In the genomic region with DNA sequence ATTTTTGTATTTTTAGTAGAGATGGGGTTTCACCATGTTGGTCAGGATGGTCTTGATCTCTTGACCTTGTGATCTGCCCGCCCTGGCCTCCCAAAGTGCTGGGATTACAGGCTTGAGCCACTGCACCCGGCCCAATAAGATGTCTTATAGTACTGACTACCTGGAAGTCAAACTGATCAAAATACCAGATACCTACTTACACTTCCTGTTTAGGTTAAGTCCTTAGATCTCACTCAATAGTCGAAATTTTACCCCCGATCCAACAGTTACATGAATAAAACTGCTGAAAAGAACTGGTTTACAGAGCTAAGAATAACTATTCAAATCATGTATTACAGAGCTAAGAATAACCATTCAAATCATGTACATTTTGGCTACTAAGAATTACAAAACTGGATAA, we compare ENCODE assay signal across 7 cellular contexts. TPM values are rescaled to one million over a fixed set of nuclear protein-coding genes. Genes with fewer than 3 reads are reported as not detected.
DNase-seq lines count a peak whose midpoint lies in the region; ATAC-seq lines count a peak whose summit lies in the region.
"Not testable (repeated sequence)": the region's sequence is repeated elsewhere in the genome, so short reads cannot be mapped to it uniquely, and the experiment has no call there.

No MANE protein-coding gene starts in this region.

- H3K27me3 Mint-ChIP-seq in CD8-positive, alpha-beta memory T cell; T-helper 17 cell; activated CD4-positive, alpha-beta memory T cell treated with anti-CD3 and anti-CD28 coated beads, Interleukin-2, amount 10 ng/mL, durations not matched to agents 7 days and 5 days; activated T-helper 17 cell treated with anti-CD3 and anti-CD28 coated beads, Interleukin-2, amount 50 U/mL, for 72 hours; activated naive CD8-positive, alpha-beta T cell treated with anti-CD3 and anti-CD28 coated beads, Interleukin-2, amount 10 ng/mL, durations not matched to agents 7 days and 5 days: not testable (repeated sequence)

- ATAC-seq in T-helper 17 cell; activated T-helper 17 cell treated with anti-CD3 and anti-CD28 coated beads, Interleukin-2, amount 50 U/mL, for 72 hours (replicated peaks); stimulated activated effector memory CD8-positive, alpha-beta T cell treated with anti-CD3 and anti-CD28 coated beads, Interleukin-12 subunit alpha, Interleukin-12 subunit beta, amount 100 ng/mL, for 72 hours: not testable (repeated sequence)
- peak; percentile 45 for ATAC-seq in activated naive CD8-positive, alpha-beta T cell treated with anti-CD3 and anti-CD28 coated beads, Interleukin-2, amount 10 ng/mL, durations not matched to agents 7 days and 5 days (ENCODE audit: low read depth)

- not testable (repeated sequence) for H3K4me1 ChIP-seq in CD8-positive, alpha-beta memory T cell (ENCODE audit: insufficient read depth, low read length)

- not testable (repeated sequence) for DNase-seq in CD8-positive, alpha-beta memory T cell; T-helper 17 cell; activated CD4-positive, alpha-beta memory T cell treated with anti-CD3 and anti-CD28 coated beads, Interleukin-2, amount 10 ng/mL, durations not matched to agents 7 days and 5 days; activated naive CD8-positive, alpha-beta T cell treated with anti-CD3 and anti-CD28 coated beads, Interleukin-2, amount 10 ng/mL, durations not matched to agents 7 days and 5 days; stimulated activated effector memory CD8-positive, alpha-beta T cell treated with anti-CD3 and anti-CD28 coated beads, Interleukin-12 subunit alpha, Interleukin-12 subunit beta, amount 100 ng/mL, for 72 hours (ENCODE audit: low spot score in 2 of 2)
- DNase-seq in Jurkat, Clone E6-1 (ENCODE audit: low read depth, low spot score): peak; percentile 10

- peaks cover 23 to 65% (median 27%) of the 10 kb centered on the region in 3 donors for H3K36me3 Mint-ChIP-seq in CD8-positive, alpha-beta memory T cell
- H3K36me3 Mint-ChIP-seq in T-helper 17 cell (ENCODE audit: low read depth): not testable (repeated sequence)
- peaks cover 49% of the 10 kb centered on the region for H3K36me3 Mint-ChIP-seq in activated CD4-positive, alpha-beta memory T cell treated with anti-CD3 and anti-CD28 coated beads, Interleukin-2, amount 10 ng/mL, durations not matched to agents 7 days and 5 days (ENCODE audit: low read depth)
- H3K36me3 Mint-ChIP-seq in activated T-helper 17 cell treated with anti-CD3 and anti-CD28 coated beads, Interleukin-2, amount 50 U/mL, for 72 hours (ENCODE audit: low read depth): peaks cover 70% of the 10 kb centered on the region
- peaks cover 39% of the 10 kb centered on the region for H3K36me3 Mint-ChIP-seq in activated naive CD8-positive, alpha-beta T cell treated with anti-CD3 and anti-CD28 coated beads, Interleukin-2, amount 10 ng/mL, durations not matched to agents 7 days and 5 days
- peaks cover 61% of the 10 kb centered on the region for H3K36me3 Mint-ChIP-seq in stimulated activated effector memory CD8-positive, alpha-beta T cell treated with anti-CD3 and anti-CD28 coated beads, Interleukin-12 subunit alpha, Interleukin-12 subunit beta, amount 100 ng/mL, for 72 hours

- peaks cover 13 to 18% (median 17%) of the 10 kb centered on the region in 3 donors for H3K4me1 Mint-ChIP-seq in CD8-positive, alpha-beta memory T cell
- not testable (repeated sequence) for H3K4me1 Mint-ChIP-seq in T-helper 17 cell; activated CD4-positive, alpha-beta memory T cell treated with anti-CD3 and anti-CD28 coated beads, Interleukin-2, amount 10 ng/mL, durations not matched to agents 7 days and 5 days; stimulated activated effector memory CD8-positive, alpha-beta T cell treated with anti-CD3 and anti-CD28 coated beads, Interleukin-12 subunit alpha, Interleukin-12 subunit beta, amount 100 ng/mL, for 72 hours
- H3K4me1 Mint-ChIP-seq in activated T-helper 17 cell treated with anti-CD3 and anti-CD28 coated beads, Interleukin-2, amount 50 U/mL, for 72 hours: peaks cover 15% of the 10 kb centered on the region
- peaks cover 11% of the 10 kb centered on the region for H3K4me1 Mint-ChIP-seq in activated naive CD8-positive, alpha-beta T cell treated with anti-CD3 and anti-CD28 coated beads, Interleukin-2, amount 10 ng/mL, durations not matched to agents 7 days and 5 days

- not testable (repeated sequence) for H3K27me3 ChIP-seq in CD8-positive, alpha-beta memory T cell (ENCODE audit: insufficient read depth, low read length, poor library complexity, severe bottlenecking)

- CTCF ChIA-PET in CD8-positive, alpha-beta memory T cell (lab: Charles Lee): not testable (repeated sequence)
- CTCF ChIA-PET in activated CD4-positive, alpha-beta memory T cell treated with anti-CD3 and anti-CD28 coated beads, Interleukin-2, amount 10 ng/mL, durations not matched to agents 7 days and 5 days (lab: Charles Lee): interaction anchor here (1.1 kb wide), 1 partner anchor 141 kb away, joined by 4 read pairs; no protein-coding TSS in a partner anchor

- POLR2A ChIA-PET in CD8-positive, alpha-beta memory T cell (lab: Charles Lee): interaction anchor here (0.6 kb wide), 1 partner anchor 69 kb away, joined by 7 read pairs; no protein-coding TSS in a partner anchor
- POLR2A ChIA-PET in activated CD4-positive, alpha-beta memory T cell treated with anti-CD3 and anti-CD28 coated beads, Interleukin-2, amount 10 ng/mL, durations not matched to agents 7 days and 5 days (lab: Charles Lee); activated naive CD8-positive, alpha-beta T cell treated with anti-CD3 and anti-CD28 coated beads, Interleukin-2, amount 10 ng/mL, durations not matched to agents 7 days and 5 days (lab: Charles Lee): not testable (repeated sequence)

- peaks cover 30% of the 10 kb centered on the region for H3K36me3 ChIP-seq in CD8-positive, alpha-beta memory T cell (ENCODE audit: insufficient read depth, low read length)

- peaks cover 5 to 11% (median 10%) of the 10 kb centered on the region in 5 donors for H3K9me3 Mint-ChIP-seq in CD8-positive, alpha-beta memory T cell
- H3K9me3 Mint-ChIP-seq in activated CD4-positive, alpha-beta memory T cell treated with anti-CD3 and anti-CD28 coated beads, Interleukin-2, amount 10 ng/mL, durations not matched to agents 7 days and 5 days: peaks cover 13% of the 10 kb centered on the region
- not testable (repeated sequence) for H3K9me3 Mint-ChIP-seq in activated T-helper 17 cell treated with anti-CD3 and anti-CD28 coated beads, Interleukin-2, amount 50 U/mL, for 72 hours; activated naive CD8-positive, alpha-beta T cell treated with anti-CD3 and anti-CD28 coated beads, Interleukin-2, amount 10 ng/mL, durations not matched to agents 7 days and 5 days; stimulated activated effector memory CD8-positive, alpha-beta T cell treated with anti-CD3 and anti-CD28 coated beads, Interleukin-12 subunit alpha, Interleukin-12 subunit beta, amount 100 ng/mL, for 72 hours

- H3K27ac ChIP-seq in CD8-positive, alpha-beta memory T cell (ENCODE audit: low read depth, low read length): not testable (repeated sequence)

- H3K4me3 ChIP-seq in CD8-positive, alpha-beta memory T cell (ENCODE audit: low read length); Jurkat, Clone E6-1 (ENCODE audit: low read length): not testable (repeated sequence)

- not testable (repeated sequence) for H3K9me3 ChIP-seq in CD8-positive, alpha-beta memory T cell (ENCODE audit: low read length); T-helper 17 cell (ENCODE audit: control insufficient read depth, low read length, poor library complexity, severe bottlenecking)

- peak overlapping the region in 7 of 8 donors; percentile 3 to 75 (median 36) for H3K27ac Mint-ChIP-seq in CD8-positive, alpha-beta memory T cell
- peak overlapping the region; percentile 9 for H3K27ac Mint-ChIP-seq in T-helper 17 cell
- H3K27ac Mint-ChIP-seq in activated CD4-positive, alpha-beta memory T cell treated with anti-CD3 and anti-CD28 coated beads, Interleukin-2, amount 10 ng/mL, durations not matched to agents 7 days and 5 days: peak overlapping the region; percentile 5
- H3K27ac Mint-ChIP-seq in activated T-helper 17 cell treated with anti-CD3 and anti-CD28 coated beads, Interleukin-2, amount 50 U/mL, for 72 hours: peak overlapping the region; percentile 76
- H3K27ac Mint-ChIP-seq in activated naive CD8-positive, alpha-beta T cell treated with anti-CD3 and anti-CD28 coated beads, Interleukin-2, amount 10 ng/mL, durations not matched to agents 7 days and 5 days: peak overlapping the region; percentile 41
- H3K27ac Mint-ChIP-seq in stimulated activated effector memory CD8-positive, alpha-beta T cell treated with anti-CD3 and anti-CD28 coated beads, Interleukin-12 subunit alpha, Interleukin-12 subunit beta, amount 100 ng/mL, for 72 hours: peak overlapping the region; percentile 34

- not testable (repeated sequence) for H3K4me3 Mint-ChIP-seq in CD8-positive, alpha-beta memory T cell; activated CD4-positive, alpha-beta memory T cell treated with anti-CD3 and anti-CD28 coated beads, Interleukin-2, amount 10 ng/mL, durations not matched to agents 7 days and 5 days; activated T-helper 17 cell treated with anti-CD3 and anti-CD28 coated beads, Interleukin-2, amount 50 U/mL, for 72 hours; stimulated activated effector memory CD8-positive, alpha-beta T cell treated with anti-CD3 and anti-CD28 coated beads, Interleukin-12 subunit alpha, Interleukin-12 subunit beta, amount 100 ng/mL, for 72 hours
- peak overlapping the region; percentile 19 for H3K4me3 Mint-ChIP-seq in T-helper 17 cell
- H3K4me3 Mint-ChIP-seq in activated naive CD8-positive, alpha-beta T cell treated with anti-CD3 and anti-CD28 coated beads, Interleukin-2, amount 10 ng/mL, durations not matched to agents 7 days and 5 days: peak overlapping the region; percentile 30

RNA-seq across cellular contexts. Expression of a gene that starts 58.6 kb away (rescaled TPM):
- total RNA-seq in CD8-positive, alpha-beta memory T cell: 10 to 100 TPM; 41.0 to 41.6 TPM
- polyA plus RNA-seq in CD8-positive, alpha-beta memory T cell: 19.0 TPM
- 15.6 TPM for polyA plus RNA-seq in Jurkat, Clone E6-1 (2012; ENCODE audit: insufficient read depth, insufficient read length)
- 10 to 100 TPM; 50.9 to 59.4 TPM for total RNA-seq in T-helper 17 cell
- 10 to 100 TPM; 64.2 to 65.2 TPM for total RNA-seq in activated CD4-positive, alpha-beta memory T cell treated with anti-CD3 and anti-CD28 coated beads, Interleukin-2, amount 10 ng/mL, durations not matched to agents 7 days and 5 days
- total RNA-seq in activated T-helper 17 cell treated with anti-CD3 and anti-CD28 coated beads, Interleukin-2, amount 50 U/mL, for 72 hours: 100 to 1,000 TPM in 1 of 2 donors, 10 to 100 TPM in 1; 72.2 to 102 TPM
- total RNA-seq in activated naive CD8-positive, alpha-beta T cell treated with anti-CD3 and anti-CD28 coated beads, Interleukin-2, amount 10 ng/mL, durations not matched to agents 7 days and 5 days: 10 to 100 TPM; 71.5 to 76.5 TPM

Comparison
In these comparisons a context has a peak if more than half of its experiments do, and no peak if none do; other contexts are left out.
1. H3K27ac Mint-ChIP-seq: peak in every context shown above with its lines; median percentile 76 in activated T-helper 17 cell treated with anti-CD3 and anti-CD28 coated beads, Interleukin-2, amount 50 U/mL, for 72 hours; 41 in activated naive CD8-positive, alpha-beta T cell treated with anti-CD3 and anti-CD28 coated beads, Interleukin-2, amount 10 ng/mL, durations not matched to agents 7 days and 5 days; 36 in CD8-positive, alpha-beta memory T cell; 34 in stimulated activated effector memory CD8-positive, alpha-beta T cell treated with anti-CD3 and anti-CD28 coated beads, Interleukin-12 subunit alpha, Interleukin-12 subunit beta, amount 100 ng/mL, for 72 hours; 9 in T-helper 17 cell; 5 in activated CD4-positive, alpha-beta memory T cell treated with anti-CD3 and anti-CD28 coated beads, Interleukin-2, amount 10 ng/mL, durations not matched to agents 7 days and 5 days.